Comparison of ENCODE assay signal across 39 cellular contexts in the genomic region with DNA sequence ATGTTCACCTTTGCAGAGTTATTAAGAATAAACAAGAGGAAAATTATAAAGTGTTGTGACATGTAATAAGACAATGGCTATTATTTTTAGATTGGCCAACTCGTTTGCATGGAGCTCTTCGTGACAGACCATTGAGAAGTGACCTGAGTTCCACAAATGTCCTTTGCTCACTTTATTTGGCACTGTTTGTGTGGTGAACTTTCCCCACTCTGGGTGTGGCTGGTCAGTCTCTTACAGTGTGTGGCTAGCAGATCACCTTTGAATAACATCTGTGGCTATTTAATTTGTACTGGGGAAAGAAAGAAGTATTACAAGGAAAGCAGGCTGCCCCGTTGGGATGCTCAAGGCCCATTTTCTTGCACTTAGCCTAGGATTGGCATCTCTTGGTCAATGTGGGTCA.
"Had no signal": no experiment of that assay in that cellular context is flagged by ENCODE, and none has a peak within 500 bp of the region (broad histone marks: within the 10 kb centered on the region; RNA-seq: fewer than 3 reads in every experiment).

No MANE protein-coding gene starts in this region.

- H3K27ac ChIP-seq: adrenal gland, ascending aorta, body of pancreas, brain microvascular endothelial cell, breast epithelium, cardiac muscle cell had no signal

- H3K4me3 ChIP-seq: adrenal gland, ascending aorta, body of pancreas, breast epithelium, cardiac muscle cell had no signal

- H3K9me3 Mint-ChIP-seq: activated naive CD4-positive, alpha-beta T cell treated with anti-CD3 and anti-CD28 coated beads for 36 hours; activated naive CD4-positive, alpha-beta T cell treated with anti-CD3 and anti-CD28 coated beads, Interleukin-2, amount 10 ng/mL, durations not matched to agents 7 days and 5 days; activated naive CD4-positive, alpha-beta T cell treated with anti-CD3 and anti-CD28 coated beads, Interleukin-2, amount 50 U/mL, for 24 hours; activated naive CD4-positive, alpha-beta T cell treated with anti-CD3 and anti-CD28 coated beads, Interleukin-2, amount 50 U/mL, for 72 hours; activated naive CD8-positive, alpha-beta T cell treated with anti-CD3 and anti-CD28 coated beads for 36 hours; activated naive CD8-positive, alpha-beta T cell treated with anti-CD3 and anti-CD28 coated beads, Interleukin-2, amount 10 ng/mL, durations not matched to agents 7 days and 5 days; activated naive CD8-positive, alpha-beta T cell treated with anti-CD3 and anti-CD28 coated beads, Interleukin-2, amount 50 U/mL, for 24 hours; activated T-cell treated with anti-CD3 and anti-CD28 coated beads, Interleukin-2, amount 50 U/mL, for 24 hours; activated T-cell treated with anti-CD3 and anti-CD28 coated beads, Interleukin-2, amount 50 U/mL, for 4 hours; activated T-helper 1 cell treated with anti-CD3 and anti-CD28 coated beads, Interleukin-12 subunit alpha, Interleukin-12 subunit beta, Interleukin-2, Interleukin-4 antibody, amounts not matched to agents 30 ng/mL and 10 ng/mL and 1 ng/mL, durations not matched to agents 14 hours and 24 hours and 36 hours; activated T-helper 17 cell treated with anti-CD3 and anti-CD28 coated beads, Interleukin-2, amount 50 U/mL, for 72 hours; activated T-helper 2 cell treated with anti-CD3 and anti-CD28 coated beads, Interferon-gamma antibody, Interleukin-2, Interleukin-4, amounts not matched to agents 10 μg/mL and 5 μg/mL and 100 μg/mL, durations not matched to agents 14 hours and 24 hours and 36 hours; central memory CD8-positive, alpha-beta T cell had no signal

- H3K36me3 Mint-ChIP-seq: activated naive CD4-positive, alpha-beta T cell treated with anti-CD3 and anti-CD28 coated beads, Interleukin-2, amount 10 ng/mL, durations not matched to agents 7 days and 5 days; activated naive CD4-positive, alpha-beta T cell treated with anti-CD3 and anti-CD28 coated beads, Interleukin-2, amount 50 U/mL, for 24 hours; activated naive CD4-positive, alpha-beta T cell treated with anti-CD3 and anti-CD28 coated beads, Interleukin-2, amount 50 U/mL, for 72 hours; activated naive CD8-positive, alpha-beta T cell; activated naive CD8-positive, alpha-beta T cell treated with anti-CD3 and anti-CD28 coated beads for 36 hours; activated naive CD8-positive, alpha-beta T cell treated with anti-CD3 and anti-CD28 coated beads, Interleukin-2, amount 10 ng/mL, durations not matched to agents 7 days and 5 days had no signal

- H3K36me3 ChIP-seq: adrenal gland, ascending aorta, brain microvascular endothelial cell, breast epithelium, cardiac muscle cell had no signal

- DNase-seq: activated effector memory CD4-positive, alpha-beta T cell treated with anti-CD3 and anti-CD28 coated beads, Interleukin-2, amount 50 U/mL, for 16 hours; activated effector memory CD4-positive, alpha-beta T cell treated with Interleukin-2 at 50 U/mL for 16 hours; activated gamma-delta T cell; activated gamma-delta T cell treated with Interleukin-2 at 50 U/mL for 16 hours; activated naive CD4-positive, alpha-beta T cell; activated naive CD4-positive, alpha-beta T cell treated with anti-CD3 and anti-CD28 coated beads for 36 hours; activated naive CD4-positive, alpha-beta T cell treated with anti-CD3 and anti-CD28 coated beads, Interleukin-2, amount 10 ng/mL, durations not matched to agents 7 days and 5 days; activated naive CD4-positive, alpha-beta T cell treated with anti-CD3 and anti-CD28 coated beads, Interleukin-2, amount 50 U/mL, for 16 hours; activated naive CD4-positive, alpha-beta T cell treated with Interleukin-2 at 50 U/mL for 16 hours; activated naive CD8-positive, alpha-beta T cell treated with anti-CD3 and anti-CD28 coated beads for 36 hours; activated naive CD8-positive, alpha-beta T cell treated with anti-CD3 and anti-CD28 coated beads, Interleukin-2, amount 10 ng/mL, durations not matched to agents 7 days and 5 days; activated naive CD8-positive, alpha-beta T cell treated with anti-CD3 and anti-CD28 coated beads, Interleukin-2, amount 50 U/mL, for 24 hours; activated T-cell treated with anti-CD3 and anti-CD28 coated beads for 4 hours; activated T-cell treated with anti-CD3 and anti-CD28 coated beads, Interleukin-2, amount 50 U/mL, for 1 hour; activated T-cell treated with anti-CD3 and anti-CD28 coated beads, Interleukin-2, amount 50 U/mL, for 24 hours; activated T-cell treated with anti-CD3 and anti-CD28 coated beads, Interleukin-2, amount 50 U/mL, for 4 hours; activated T-cell treated with anti-CD3 and anti-CD28 coated beads, Interleukin-2, amount 50 U/mL, for 48 hours; activated T-cell treated with anti-CD3 and anti-CD28 coated beads, Interleukin-2, amount 50 U/mL, for 72 hours; adrenal gland; amniotic stem cell; amygdala; anterior cingulate cortex; aorta; body of pancreas; brain microvascular endothelial cell; caudate nucleus; central memory CD4-positive, alpha-beta T cell; cerebellar nuclear complex had no signal

- H3K4me1 Mint-ChIP-seq: activated naive CD4-positive, alpha-beta T cell treated with anti-CD3 and anti-CD28 coated beads, Interleukin-2, amount 10 ng/mL, durations not matched to agents 7 days and 5 days; activated naive CD4-positive, alpha-beta T cell treated with anti-CD3 and anti-CD28 coated beads, Interleukin-2, amount 50 U/mL, for 24 hours; activated naive CD8-positive, alpha-beta T cell treated with anti-CD3 and anti-CD28 coated beads for 36 hours; activated naive CD8-positive, alpha-beta T cell treated with anti-CD3 and anti-CD28 coated beads, Interleukin-2, amount 50 U/mL, for 24 hours; activated T-helper 17 cell treated with anti-CD3 and anti-CD28 coated beads, Interleukin-2, amount 50 U/mL, for 72 hours; central memory CD8-positive, alpha-beta T cell had no signal

- ATAC-seq: activated naive CD4-positive, alpha-beta T cell treated with anti-CD3 and anti-CD28 coated beads, Interleukin-2, amount 50 U/mL, for 72 hours; activated naive CD8-positive, alpha-beta T cell treated with anti-CD3 and anti-CD28 coated beads, Interleukin-2, amount 50 U/mL, for 24 hours; activated T-cell treated with anti-CD3 and anti-CD28 coated beads, Interleukin-2, amount 50 U/mL, for 4 hours; activated T-cell treated with anti-CD3 and anti-CD28 coated beads, Interleukin-2, amount 50 U/mL, for 72 hours; activated T-helper 17 cell treated with anti-CD3 and anti-CD28 coated beads, Interleukin-2, amount 50 U/mL, for 72 hours; body of pancreas had no signal

- H3K27me3 Mint-ChIP-seq: activated naive CD8-positive, alpha-beta T cell; central memory CD8-positive, alpha-beta T cell had no signal

- H3K4me1 ChIP-seq: adrenal gland, ascending aorta, body of pancreas, breast epithelium had no signal

- H3K27me3 ChIP-seq: adrenal gland, ascending aorta, body of pancreas, brain microvascular endothelial cell, cardiac muscle cell had no signal

- H3K27ac Mint-ChIP-seq: activated naive CD4-positive, alpha-beta T cell treated with anti-CD3 and anti-CD28 coated beads for 36 hours; activated naive CD4-positive, alpha-beta T cell treated with anti-CD3 and anti-CD28 coated beads, Interleukin-2, amount 10 ng/mL, durations not matched to agents 7 days and 5 days; activated naive CD4-positive, alpha-beta T cell treated with anti-CD3 and anti-CD28 coated beads, Interleukin-2, amount 50 U/mL, for 24 hours; activated naive CD4-positive, alpha-beta T cell treated with anti-CD3 and anti-CD28 coated beads, Interleukin-2, amount 50 U/mL, for 72 hours; activated naive CD8-positive, alpha-beta T cell; activated naive CD8-positive, alpha-beta T cell treated with anti-CD3 and anti-CD28 coated beads for 36 hours; activated naive CD8-positive, alpha-beta T cell treated with anti-CD3 and anti-CD28 coated beads, Interleukin-2, amount 10 ng/mL, durations not matched to agents 7 days and 5 days; activated naive CD8-positive, alpha-beta T cell treated with anti-CD3 and anti-CD28 coated beads, Interleukin-2, amount 50 U/mL, for 24 hours; activated T-cell treated with anti-CD3 and anti-CD28 coated beads, Interleukin-2, amount 50 U/mL, for 24 hours; activated T-cell treated with anti-CD3 and anti-CD28 coated beads, Interleukin-2, amount 50 U/mL, for 72 hours; activated T-helper 1 cell treated with anti-CD3 and anti-CD28 coated beads, Interleukin-12 subunit alpha, Interleukin-12 subunit beta, Interleukin-2, Interleukin-4 antibody, amounts not matched to agents 30 ng/mL and 10 ng/mL and 1 ng/mL, durations not matched to agents 14 hours and 24 hours and 36 hours; activated T-helper 17 cell treated with anti-CD3 and anti-CD28 coated beads, Interleukin-2, amount 50 U/mL, for 72 hours; activated T-helper 2 cell treated with anti-CD3 and anti-CD28 coated beads, Interferon-gamma antibody, Interleukin-2, Interleukin-4, amounts not matched to agents 10 μg/mL and 5 μg/mL and 100 μg/mL, durations not matched to agents 14 hours and 24 hours and 36 hours had no signal

- H3K4me3 Mint-ChIP-seq: activated naive CD4-positive, alpha-beta T cell treated with anti-CD3 and anti-CD28 coated beads for 36 hours; activated naive CD4-positive, alpha-beta T cell treated with anti-CD3 and anti-CD28 coated beads, Interleukin-2, amount 10 ng/mL, durations not matched to agents 7 days and 5 days; activated naive CD4-positive, alpha-beta T cell treated with anti-CD3 and anti-CD28 coated beads, Interleukin-2, amount 50 U/mL, for 24 hours; activated naive CD8-positive, alpha-beta T cell; activated naive CD8-positive, alpha-beta T cell treated with anti-CD3 and anti-CD28 coated beads for 36 hours; activated naive CD8-positive, alpha-beta T cell treated with anti-CD3 and anti-CD28 coated beads, Interleukin-2, amount 10 ng/mL, durations not matched to agents 7 days and 5 days; activated naive CD8-positive, alpha-beta T cell treated with anti-CD3 and anti-CD28 coated beads, Interleukin-2, amount 50 U/mL, for 24 hours; activated T-cell treated with anti-CD3 and anti-CD28 coated beads, Interleukin-2, amount 50 U/mL, for 24 hours; activated T-cell treated with anti-CD3 and anti-CD28 coated beads, Interleukin-2, amount 50 U/mL, for 4 hours; activated T-cell treated with anti-CD3 and anti-CD28 coated beads, Interleukin-2, amount 50 U/mL, for 72 hours; activated T-helper 1 cell treated with anti-CD3 and anti-CD28 coated beads, Interleukin-12 subunit alpha, Interleukin-12 subunit beta, Interleukin-2, Interleukin-4 antibody, amounts not matched to agents 30 ng/mL and 10 ng/mL and 1 ng/mL, durations not matched to agents 14 hours and 24 hours and 36 hours; activated T-helper 17 cell treated with anti-CD3 and anti-CD28 coated beads, Interleukin-2, amount 50 U/mL, for 72 hours; brain; central memory CD8-positive, alpha-beta T cell had no signal

- H3K9me3 ChIP-seq: adrenal gland, ascending aorta, body of pancreas, breast epithelium had no signal
